Comparison of ENCODE assay signal across 1 cellular context in the genomic region with DNA sequence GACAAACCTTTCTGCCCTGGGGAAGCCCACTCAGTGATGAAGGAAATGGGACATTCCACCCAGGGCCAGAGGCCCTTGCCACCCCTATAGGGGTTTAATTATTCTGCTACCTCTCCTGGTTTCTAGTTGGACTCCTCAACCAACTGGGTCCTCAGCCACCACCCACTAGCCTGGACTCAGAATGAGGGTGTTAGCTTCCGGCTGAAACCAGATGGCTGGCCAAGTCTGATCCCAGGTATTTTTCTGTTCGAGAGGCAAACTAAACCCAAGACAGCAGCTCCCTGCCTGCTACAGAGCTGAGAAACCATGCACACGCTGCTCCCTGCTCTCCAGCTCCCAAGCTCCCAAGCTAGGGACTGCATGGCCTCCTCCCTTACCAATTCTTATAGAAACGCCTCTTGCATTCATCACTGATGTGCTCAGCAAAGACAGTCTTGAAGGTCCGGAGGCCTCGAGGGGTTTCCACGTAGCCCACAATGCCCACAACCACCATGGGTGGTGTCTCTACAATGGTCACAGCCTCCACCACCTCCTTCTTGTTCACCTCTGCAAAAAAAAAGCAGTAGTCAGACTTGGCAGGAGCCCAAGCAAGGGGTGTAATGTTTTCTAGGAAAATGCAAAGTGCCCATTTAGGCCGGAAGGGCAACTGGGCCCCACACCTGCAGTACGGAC.
TF ChIP-seq lines count a peak whose summit lies in the region.

No MANE protein-coding gene starts in this region.

TF ChIP-seq in K562, 482 proteins besides CTCF, POLR2A, EP300 and RAD21 (continued from another document):
- TF ChIP-seq, protein P1, sequence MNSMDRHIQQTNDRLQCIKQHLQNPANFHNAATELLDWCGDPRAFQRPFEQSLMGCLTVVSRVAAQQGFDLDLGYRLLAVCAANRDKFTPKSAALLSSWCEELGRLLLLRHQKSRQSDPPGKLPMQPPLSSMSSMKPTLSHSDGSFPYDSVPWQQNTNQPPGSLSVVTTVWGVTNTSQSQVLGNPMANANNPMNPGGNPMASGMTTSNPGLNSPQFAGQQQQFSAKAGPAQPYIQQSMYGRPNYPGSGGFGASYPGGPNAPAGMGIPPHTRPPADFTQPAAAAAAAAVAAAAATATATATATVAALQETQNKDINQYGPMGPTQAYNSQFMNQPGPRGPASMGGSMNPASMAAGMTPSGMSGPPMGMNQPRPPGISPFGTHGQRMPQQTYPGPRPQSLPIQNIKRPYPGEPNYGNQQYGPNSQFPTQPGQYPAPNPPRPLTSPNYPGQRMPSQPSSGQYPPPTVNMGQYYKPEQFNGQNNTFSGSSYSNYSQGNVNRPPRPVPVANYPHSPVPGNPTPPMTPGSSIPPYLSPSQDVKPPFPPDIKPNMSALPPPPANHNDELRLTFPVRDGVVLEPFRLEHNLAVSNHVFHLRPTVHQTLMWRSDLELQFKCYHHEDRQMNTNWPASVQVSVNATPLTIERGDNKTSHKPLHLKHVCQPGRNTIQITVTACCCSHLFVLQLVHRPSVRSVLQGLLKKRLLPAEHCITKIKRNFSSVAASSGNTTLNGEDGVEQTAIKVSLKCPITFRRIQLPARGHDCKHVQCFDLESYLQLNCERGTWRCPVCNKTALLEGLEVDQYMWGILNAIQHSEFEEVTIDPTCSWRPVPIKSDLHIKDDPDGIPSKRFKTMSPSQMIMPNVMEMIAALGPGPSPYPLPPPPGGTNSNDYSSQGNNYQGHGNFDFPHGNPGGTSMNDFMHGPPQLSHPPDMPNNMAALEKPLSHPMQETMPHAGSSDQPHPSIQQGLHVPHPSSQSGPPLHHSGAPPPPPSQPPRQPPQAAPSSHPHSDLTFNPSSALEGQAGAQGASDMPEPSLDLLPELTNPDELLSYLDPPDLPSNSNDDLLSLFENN (IDR thresholded peaks at IDR 0.05; ENCODE audit: low read depth in 2 of 2, low read length in 2 of 2): no peak
- TF ChIP-seq SIN3A (IDR thresholded peaks at IDR 0.05; ENCODE audit: borderline replicate concordance in 2 of 2, control insufficient read depth in 1 of 2, low read depth in 2 of 2, low read length in 2 of 2): peak in 1 of 2 experiments; percentile 40; a peak in 1 of 4 replicates
- no peak for TF ChIP-seq RBM39 (optimal IDR thresholded peaks at IDR 0.05; ENCODE audit: low read depth, low read length)
- TF ChIP-seq RCOR1 (IDR thresholded peaks at IDR 0.05; ENCODE audit: borderline replicate concordance in 1 of 2, low read depth in 2 of 2, low read length in 2 of 2): no peak
- 0 out of 2 replicates have a peak, but pooled peaks have one; percentile 3 for TF ChIP-seq KAT7 (CRISPR knock-in tag; IDR thresholded peaks at IDR 0.05; ENCODE audit: borderline replicate concordance)
- TF ChIP-seq SREBF2 (CRISPR knock-in tag; IDR thresholded peaks at IDR 0.05): no peak
- TF ChIP-seq, protein P2, sequence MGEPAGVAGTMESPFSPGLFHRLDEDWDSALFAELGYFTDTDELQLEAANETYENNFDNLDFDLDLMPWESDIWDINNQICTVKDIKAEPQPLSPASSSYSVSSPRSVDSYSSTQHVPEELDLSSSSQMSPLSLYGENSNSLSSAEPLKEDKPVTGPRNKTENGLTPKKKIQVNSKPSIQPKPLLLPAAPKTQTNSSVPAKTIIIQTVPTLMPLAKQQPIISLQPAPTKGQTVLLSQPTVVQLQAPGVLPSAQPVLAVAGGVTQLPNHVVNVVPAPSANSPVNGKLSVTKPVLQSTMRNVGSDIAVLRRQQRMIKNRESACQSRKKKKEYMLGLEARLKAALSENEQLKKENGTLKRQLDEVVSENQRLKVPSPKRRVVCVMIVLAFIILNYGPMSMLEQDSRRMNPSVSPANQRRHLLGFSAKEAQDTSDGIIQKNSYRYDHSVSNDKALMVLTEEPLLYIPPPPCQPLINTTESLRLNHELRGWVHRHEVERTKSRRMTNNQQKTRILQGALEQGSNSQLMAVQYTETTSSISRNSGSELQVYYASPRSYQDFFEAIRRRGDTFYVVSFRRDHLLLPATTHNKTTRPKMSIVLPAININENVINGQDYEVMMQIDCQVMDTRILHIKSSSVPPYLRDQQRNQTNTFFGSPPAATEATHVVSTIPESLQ (CRISPR knock-in tag; IDR thresholded peaks at IDR 0.05): no peak
- TF ChIP-seq, protein P3, sequence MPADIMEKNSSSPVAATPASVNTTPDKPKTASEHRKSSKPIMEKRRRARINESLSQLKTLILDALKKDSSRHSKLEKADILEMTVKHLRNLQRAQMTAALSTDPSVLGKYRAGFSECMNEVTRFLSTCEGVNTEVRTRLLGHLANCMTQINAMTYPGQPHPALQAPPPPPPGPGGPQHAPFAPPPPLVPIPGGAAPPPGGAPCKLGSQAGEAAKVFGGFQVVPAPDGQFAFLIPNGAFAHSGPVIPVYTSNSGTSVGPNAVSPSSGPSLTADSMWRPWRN (IDR thresholded peaks at IDR 0.05; ENCODE audit: low read depth): no peak
- TF ChIP-seq YBX1 (IDR thresholded peaks at IDR 0.05): no peak
- 0 out of 2 replicates have a peak, but pooled peaks have one; percentile 33 for TF ChIP-seq POLR2G (IDR thresholded peaks at IDR 0.05; ENCODE audit: low read depth, low read length)
- TF ChIP-seq ZNF239 (CRISPR knock-in tag; IDR thresholded peaks at IDR 0.05): no peak
- TF ChIP-seq NFIC (IDR thresholded peaks at IDR 0.05): peak; percentile 48; the same call in 1 of the 2 replicates
- no peak for TF ChIP-seq ZNF197 (CRISPR knock-in tag; IDR thresholded peaks at IDR 0.05; ENCODE audit: low read depth)
- TF ChIP-seq, protein P4, sequence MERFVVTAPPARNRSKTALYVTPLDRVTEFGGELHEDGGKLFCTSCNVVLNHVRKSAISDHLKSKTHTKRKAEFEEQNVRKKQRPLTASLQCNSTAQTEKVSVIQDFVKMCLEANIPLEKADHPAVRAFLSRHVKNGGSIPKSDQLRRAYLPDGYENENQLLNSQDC (CRISPR knock-in tag; IDR thresholded peaks at IDR 0.05): no peak
- TF ChIP-seq, protein P5, sequence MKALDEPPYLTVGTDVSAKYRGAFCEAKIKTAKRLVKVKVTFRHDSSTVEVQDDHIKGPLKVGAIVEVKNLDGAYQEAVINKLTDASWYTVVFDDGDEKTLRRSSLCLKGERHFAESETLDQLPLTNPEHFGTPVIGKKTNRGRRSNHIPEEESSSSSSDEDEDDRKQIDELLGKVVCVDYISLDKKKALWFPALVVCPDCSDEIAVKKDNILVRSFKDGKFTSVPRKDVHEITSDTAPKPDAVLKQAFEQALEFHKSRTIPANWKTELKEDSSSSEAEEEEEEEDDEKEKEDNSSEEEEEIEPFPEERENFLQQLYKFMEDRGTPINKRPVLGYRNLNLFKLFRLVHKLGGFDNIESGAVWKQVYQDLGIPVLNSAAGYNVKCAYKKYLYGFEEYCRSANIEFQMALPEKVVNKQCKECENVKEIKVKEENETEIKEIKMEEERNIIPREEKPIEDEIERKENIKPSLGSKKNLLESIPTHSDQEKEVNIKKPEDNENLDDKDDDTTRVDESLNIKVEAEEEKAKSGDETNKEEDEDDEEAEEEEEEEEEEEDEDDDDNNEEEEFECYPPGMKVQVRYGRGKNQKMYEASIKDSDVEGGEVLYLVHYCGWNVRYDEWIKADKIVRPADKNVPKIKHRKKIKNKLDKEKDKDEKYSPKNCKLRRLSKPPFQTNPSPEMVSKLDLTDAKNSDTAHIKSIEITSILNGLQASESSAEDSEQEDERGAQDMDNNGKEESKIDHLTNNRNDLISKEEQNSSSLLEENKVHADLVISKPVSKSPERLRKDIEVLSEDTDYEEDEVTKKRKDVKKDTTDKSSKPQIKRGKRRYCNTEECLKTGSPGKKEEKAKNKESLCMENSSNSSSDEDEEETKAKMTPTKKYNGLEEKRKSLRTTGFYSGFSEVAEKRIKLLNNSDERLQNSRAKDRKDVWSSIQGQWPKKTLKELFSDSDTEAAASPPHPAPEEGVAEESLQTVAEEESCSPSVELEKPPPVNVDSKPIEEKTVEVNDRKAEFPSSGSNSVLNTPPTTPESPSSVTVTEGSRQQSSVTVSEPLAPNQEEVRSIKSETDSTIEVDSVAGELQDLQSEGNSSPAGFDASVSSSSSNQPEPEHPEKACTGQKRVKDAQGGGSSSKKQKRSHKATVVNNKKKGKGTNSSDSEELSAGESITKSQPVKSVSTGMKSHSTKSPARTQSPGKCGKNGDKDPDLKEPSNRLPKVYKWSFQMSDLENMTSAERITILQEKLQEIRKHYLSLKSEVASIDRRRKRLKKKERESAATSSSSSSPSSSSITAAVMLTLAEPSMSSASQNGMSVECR (CRISPR knock-in tag; IDR thresholded peaks at IDR 0.05): no peak; the same call in 1 of the 2 replicates
- TF ChIP-seq ESRRB (CRISPR knock-in tag; IDR thresholded peaks at IDR 0.05; ENCODE audit: borderline replicate concordance): no peak
- TF ChIP-seq, protein P6, sequence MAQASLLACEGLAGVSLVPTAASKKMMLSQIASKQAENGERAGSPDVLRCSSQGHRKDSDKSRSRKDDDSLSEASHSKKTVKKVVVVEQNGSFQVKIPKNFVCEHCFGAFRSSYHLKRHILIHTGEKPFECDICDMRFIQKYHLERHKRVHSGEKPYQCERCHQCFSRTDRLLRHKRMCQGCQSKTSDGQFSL (CRISPR knock-in tag; IDR thresholded peaks at IDR 0.05): no peak
- TF ChIP-seq, protein P6 (tag; IDR thresholded peaks at IDR 0.05): no peak
- TF ChIP-seq ZNF134 (CRISPR knock-in tag; conservative IDR thresholded peaks at IDR 0.05): no peak
- TF ChIP-seq NR2F6 (CRISPR knock-in tag; IDR thresholded peaks at IDR 0.05): no peak
- no peak for TF ChIP-seq NFATC3 (IDR thresholded peaks at IDR 0.05)
- no peak for TF ChIP-seq HDAC1 (IDR thresholded peaks at IDR 0.05)
- no peak for TF ChIP-seq ZNF699 (CRISPR knock-in tag; IDR thresholded peaks at IDR 0.05; ENCODE audit: insufficient replicate concordance)
- TF ChIP-seq ILK (tag; IDR thresholded peaks at IDR 0.05; ENCODE audit: borderline replicate concordance, low read depth): no peak
- no peak for TF ChIP-seq ARNT (IDR thresholded peaks at IDR 0.05)
- TF ChIP-seq, protein P7, sequence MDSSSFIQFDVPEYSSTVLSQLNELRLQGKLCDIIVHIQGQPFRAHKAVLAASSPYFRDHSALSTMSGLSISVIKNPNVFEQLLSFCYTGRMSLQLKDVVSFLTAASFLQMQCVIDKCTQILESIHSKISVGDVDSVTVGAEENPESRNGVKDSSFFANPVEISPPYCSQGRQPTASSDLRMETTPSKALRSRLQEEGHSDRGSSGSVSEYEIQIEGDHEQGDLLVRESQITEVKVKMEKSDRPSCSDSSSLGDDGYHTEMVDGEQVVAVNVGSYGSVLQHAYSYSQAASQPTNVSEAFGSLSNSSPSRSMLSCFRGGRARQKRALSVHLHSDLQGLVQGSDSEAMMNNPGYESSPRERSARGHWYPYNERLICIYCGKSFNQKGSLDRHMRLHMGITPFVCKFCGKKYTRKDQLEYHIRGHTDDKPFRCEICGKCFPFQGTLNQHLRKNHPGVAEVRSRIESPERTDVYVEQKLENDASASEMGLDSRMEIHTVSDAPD (CRISPR knock-in tag; IDR thresholded peaks at IDR 0.05): no peak
- TF ChIP-seq THRAP3 (IDR thresholded peaks at IDR 0.05; ENCODE audit: borderline replicate concordance): no peak
- TF ChIP-seq, protein P8, sequence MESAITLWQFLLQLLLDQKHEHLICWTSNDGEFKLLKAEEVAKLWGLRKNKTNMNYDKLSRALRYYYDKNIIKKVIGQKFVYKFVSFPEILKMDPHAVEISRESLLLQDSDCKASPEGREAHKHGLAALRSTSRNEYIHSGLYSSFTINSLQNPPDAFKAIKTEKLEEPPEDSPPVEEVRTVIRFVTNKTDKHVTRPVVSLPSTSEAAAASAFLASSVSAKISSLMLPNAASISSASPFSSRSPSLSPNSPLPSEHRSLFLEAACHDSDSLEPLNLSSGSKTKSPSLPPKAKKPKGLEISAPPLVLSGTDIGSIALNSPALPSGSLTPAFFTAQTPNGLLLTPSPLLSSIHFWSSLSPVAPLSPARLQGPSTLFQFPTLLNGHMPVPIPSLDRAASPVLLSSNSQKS (CRISPR knock-in tag; IDR thresholded peaks at IDR 0.05): no peak
- no peak for TF ChIP-seq HDAC6 (IDR thresholded peaks at IDR 0.05; ENCODE audit: low read depth, low read length)
- no peak for TF ChIP-seq NCOA2 (IDR thresholded peaks at IDR 0.05; ENCODE audit: partially characterized antibody in 2 of 2)
- TF ChIP-seq ZNF77 (CRISPR knock-in tag; IDR thresholded peaks at IDR 0.05): no peak
- no peak for TF ChIP-seq ZKSCAN3 (CRISPR knock-in tag; IDR thresholded peaks at IDR 0.05)
- TF ChIP-seq, protein P9, sequence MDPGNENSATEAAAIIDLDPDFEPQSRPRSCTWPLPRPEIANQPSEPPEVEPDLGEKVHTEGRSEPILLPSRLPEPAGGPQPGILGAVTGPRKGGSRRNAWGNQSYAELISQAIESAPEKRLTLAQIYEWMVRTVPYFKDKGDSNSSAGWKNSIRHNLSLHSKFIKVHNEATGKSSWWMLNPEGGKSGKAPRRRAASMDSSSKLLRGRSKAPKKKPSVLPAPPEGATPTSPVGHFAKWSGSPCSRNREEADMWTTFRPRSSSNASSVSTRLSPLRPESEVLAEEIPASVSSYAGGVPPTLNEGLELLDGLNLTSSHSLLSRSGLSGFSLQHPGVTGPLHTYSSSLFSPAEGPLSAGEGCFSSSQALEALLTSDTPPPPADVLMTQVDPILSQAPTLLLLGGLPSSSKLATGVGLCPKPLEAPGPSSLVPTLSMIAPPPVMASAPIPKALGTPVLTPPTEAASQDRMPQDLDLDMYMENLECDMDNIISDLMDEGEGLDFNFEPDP (CRISPR knock-in tag; IDR thresholded peaks at IDR 0.05): no peak
- TF ChIP-seq, protein P10, sequence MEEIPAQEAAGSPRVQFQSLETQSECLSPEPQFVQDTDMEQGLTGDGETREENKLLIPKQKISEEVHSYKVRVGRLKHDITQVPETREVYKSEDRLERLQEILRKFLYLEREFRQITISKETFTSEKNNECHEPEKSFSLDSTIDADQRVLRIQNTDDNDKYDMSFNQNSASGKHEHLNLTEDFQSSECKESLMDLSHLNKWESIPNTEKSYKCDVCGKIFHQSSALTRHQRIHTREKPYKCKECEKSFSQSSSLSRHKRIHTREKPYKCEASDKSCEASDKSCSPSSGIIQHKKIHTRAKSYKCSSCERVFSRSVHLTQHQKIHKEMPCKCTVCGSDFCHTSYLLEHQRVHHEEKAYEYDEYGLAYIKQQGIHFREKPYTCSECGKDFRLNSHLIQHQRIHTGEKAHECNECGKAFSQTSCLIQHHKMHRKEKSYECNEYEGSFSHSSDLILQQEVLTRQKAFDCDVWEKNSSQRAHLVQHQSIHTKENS (CRISPR knock-in tag; IDR thresholded peaks at IDR 0.05): no peak
- peak; percentile 42 for TF ChIP-seq CHD1 (IDR thresholded peaks at IDR 0.05; ENCODE audit: low read length)
- no peak for TF ChIP-seq ZBTB17 (CRISPR knock-in tag; IDR thresholded peaks at IDR 0.05)
- TF ChIP-seq, protein P11, sequence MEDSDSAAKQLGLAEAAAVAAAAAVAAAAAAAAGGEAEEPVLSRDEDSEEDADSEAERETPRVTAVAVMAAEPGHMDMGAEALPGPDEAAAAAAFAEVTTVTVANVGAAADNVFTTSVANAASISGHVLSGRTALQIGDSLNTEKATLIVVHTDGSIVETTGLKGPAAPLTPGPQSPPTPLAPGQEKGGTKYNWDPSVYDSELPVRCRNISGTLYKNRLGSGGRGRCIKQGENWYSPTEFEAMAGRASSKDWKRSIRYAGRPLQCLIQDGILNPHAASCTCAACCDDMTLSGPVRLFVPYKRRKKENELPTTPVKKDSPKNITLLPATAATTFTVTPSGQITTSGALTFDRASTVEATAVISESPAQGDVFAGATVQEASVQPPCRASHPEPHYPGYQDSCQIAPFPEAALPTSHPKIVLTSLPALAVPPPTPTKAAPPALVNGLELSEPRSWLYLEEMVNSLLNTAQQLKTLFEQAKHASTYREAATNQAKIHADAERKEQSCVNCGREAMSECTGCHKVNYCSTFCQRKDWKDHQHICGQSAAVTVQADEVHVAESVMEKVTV (CRISPR knock-in tag; IDR thresholded peaks at IDR 0.05): no peak
- no peak for TF ChIP-seq PRMT5 (CRISPR knock-in tag; IDR thresholded peaks at IDR 0.05)
- TF ChIP-seq ETS2 (tag; IDR thresholded peaks at IDR 0.05; ENCODE audit: borderline replicate concordance, poor library complexity, severe bottlenecking): no peak
